Comparison of ENCODE assay signal across 22 cellular contexts in the genomic region with DNA sequence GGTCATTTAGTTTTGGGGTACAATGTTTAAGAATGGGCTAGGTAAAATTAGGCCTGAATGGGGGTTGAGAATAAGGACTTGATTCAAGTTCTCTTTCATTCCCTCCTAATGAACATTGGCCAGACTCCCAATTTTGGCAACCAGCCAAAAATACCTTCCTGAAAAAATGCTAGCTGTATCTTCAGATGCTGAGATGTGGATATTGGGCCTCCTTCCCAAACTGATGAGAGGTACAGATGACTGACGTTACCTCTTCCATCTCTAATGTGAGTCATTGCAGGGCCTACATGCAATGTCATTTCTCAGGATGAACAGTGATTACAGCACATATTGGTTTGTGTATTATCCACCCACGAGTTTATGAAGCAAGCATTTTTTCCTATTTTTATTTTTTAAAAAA.
A peak's percentile ranks its signal among the peaks of the same experiment; 100 is the strongest.
DNase-seq lines count a peak whose midpoint lies in the region; ATAC-seq and TF ChIP-seq lines count a peak whose summit lies in the region.
"Had no signal": no experiment of that assay in that cellular context is flagged by ENCODE, and none has a peak within 500 bp of the region (broad histone marks: within the 10 kb centered on the region; RNA-seq: fewer than 3 reads in every experiment).

No MANE protein-coding gene starts in this region.

- TF ChIP-seq CTCF in fibroblast of the aortic adventitia (IDR thresholded peaks at IDR 0.05; ENCODE audit: insufficient read depth, low read length) = no peak

- no peaks in the 10 kb centered on the region for H4K20me1 ChIP-seq in Karpas-422 (ENCODE audit: insufficient read depth, low read depth, low read length)

- H3K4me2 ChIP-seq in Karpas-422 (ENCODE audit: low read depth, low read length, poor library complexity, severe bottlenecking) = no peak overlapping the region

- peak overlapping the region; percentile 41; the same call in 1 of the 2 replicates for H3K27ac ChIP-seq in Karpas-422 (ENCODE audit: low read length)
- H3K27ac ChIP-seq: lower lobe of right lung, psoas muscle, skin epidermis, VCaP had no signal

- H3K4me1 ChIP-seq in Karpas-422 (ENCODE audit: low read length) = peaks cover 59% of the 10 kb centered on the region

- no peaks in the 10 kb centered on the region for H3K9me3 ChIP-seq in Karpas-422 (ENCODE audit: low read length)
- H3K9me3 ChIP-seq: lower lobe of right lung, psoas muscle had no signal

- H2AFZ ChIP-seq in Karpas-422 (ENCODE audit: low read length) = no peak overlapping the region

- in situ Hi-C loops in G401 (cut with HindIII; ENCODE audit: low sequenced_read_pairs) = no loop called here

- no peak overlapping the region for H3K9ac ChIP-seq in Karpas-422 (ENCODE audit: low read length)

- H3K27me3 ChIP-seq in Karpas-422 (ENCODE audit: low read length) = no peaks in the 10 kb centered on the region

- DNase-seq in G401 (ENCODE audit: low spot score) (peak; percentile 57), Karpas-422 (no peak), fibroblast of the aortic adventitia (ENCODE audit: low read depth) (peak; percentile 46), D341Med (ENCODE audit: low spot score) (no peak), 8988T (no peak)
- DNase-seq: activated CD4-positive, alpha-beta T cell treated with anti-CD3 and anti-CD28 coated beads, Interleukin-2, amount 50 U/mL, for 1 hour; activated CD8-positive, alpha-beta memory T cell treated with anti-CD3 and anti-CD28 coated beads, Interleukin-2, amount 50 U/mL, for 4 hours; activated naive CD8-positive, alpha-beta T cell treated with anti-CD3 and anti-CD28 coated beads, Interleukin-2, amount 10 ng/mL, durations not matched to agents 7 days and 5 days; AML-193; COR-L47; foreskin fibroblast; lower lobe of right lung; NCI-H1930; NCI-H524; psoas muscle; stimulated activated CD4-positive, alpha-beta T cell treated with anti-CD3 and anti-CD28 coated beads, Interleukin-2, amount 100 ng/mL, for 48 hours; stimulated activated naive CD8-positive, alpha-beta T cell treated with anti-CD3 and anti-CD28 coated beads, Interleukin-15, amount 100 ng/mL, for 72 hours; trophoblast cell had no signal

- H3K36me3 ChIP-seq in Karpas-422 (ENCODE audit: insufficient read depth, low read length) = peaks cover 6% of the 10 kb centered on the region; the same call in 1 of the 2 replicates

- H3K79me2 ChIP-seq in Karpas-422 (ENCODE audit: low read length) = peaks cover 78% of the 10 kb centered on the region

- ATAC-seq in SK-N-SH treated with all-trans-retinoic acid at 6 μM for 48 hours (peak; percentile 52), HG03159 (IDR thresholded peaks at IDR 0.05; ENCODE audit: unreplicated experiment) (no peak)
- ATAC-seq: lower lobe of right lung; psoas muscle; stimulated activated naive CD8-positive, alpha-beta T cell treated with anti-CD3 and anti-CD28 coated beads, Interleukin-15, amount 100 ng/mL, for 72 hours had no signal

- no peaks in the 10 kb centered on the region for H3K9me2 ChIP-seq in Karpas-422 (replicated peaks; ENCODE audit: insufficient read depth, low read length)

- H3K4me3 ChIP-seq in Karpas-422 (ENCODE audit: low read length) (no peak overlapping the region), fibroblast of the aortic adventitia (ENCODE audit: low read depth, low read length) (no peak overlapping the region)
- H3K4me3 ChIP-seq: lower lobe of right lung, psoas muscle, skin epidermis had no signal

TF ChIP-seq in SK-N-SH treated with all-trans-retinoic acid at 6 μM for 48 hours, 23 proteins besides CTCF, POLR2A, EP300 and RAD21:
- TF ChIP-seq GLIS3 (CRISPR knock-in tag; IDR thresholded peaks at IDR 0.05) = no peak
- TF ChIP-seq BACH2 (CRISPR knock-in tag; IDR thresholded peaks at IDR 0.05; ENCODE audit: borderline replicate concordance) = no peak
- no peak for TF ChIP-seq OSR1 (CRISPR knock-in tag; IDR thresholded peaks at IDR 0.05)
- TF ChIP-seq ISL1 (CRISPR knock-in tag; IDR thresholded peaks at IDR 0.05) = peak; percentile 85
- peak; percentile 14; the same call in 1 of the 2 replicates for TF ChIP-seq TCF4 (CRISPR knock-in tag; IDR thresholded peaks at IDR 0.05; ENCODE audit: borderline replicate concordance)
- TF ChIP-seq, protein P1, sequence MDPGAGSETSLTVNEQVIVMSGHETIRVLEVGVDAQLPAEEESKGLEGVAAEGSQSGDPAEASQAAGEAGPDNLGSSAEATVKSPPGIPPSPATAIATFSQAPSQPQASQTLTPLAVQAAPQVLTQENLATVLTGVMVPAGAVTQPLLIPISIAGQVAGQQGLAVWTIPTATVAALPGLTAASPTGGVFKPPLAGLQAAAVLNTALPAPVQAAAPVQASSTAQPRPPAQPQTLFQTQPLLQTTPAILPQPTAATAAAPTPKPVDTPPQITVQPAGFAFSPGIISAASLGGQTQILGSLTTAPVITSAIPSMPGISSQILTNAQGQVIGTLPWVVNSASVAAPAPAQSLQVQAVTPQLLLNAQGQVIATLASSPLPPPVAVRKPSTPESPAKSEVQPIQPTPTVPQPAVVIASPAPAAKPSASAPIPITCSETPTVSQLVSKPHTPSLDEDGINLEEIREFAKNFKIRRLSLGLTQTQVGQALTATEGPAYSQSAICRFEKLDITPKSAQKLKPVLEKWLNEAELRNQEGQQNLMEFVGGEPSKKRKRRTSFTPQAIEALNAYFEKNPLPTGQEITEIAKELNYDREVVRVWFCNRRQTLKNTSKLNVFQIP (CRISPR knock-in tag; IDR thresholded peaks at IDR 0.05; ENCODE audit: borderline replicate concordance, low read depth) = 0 out of 2 replicates have a peak, but pooled peaks have one; percentile 28
- 0 out of 2 replicates have a peak, but pooled peaks have one; percentile 22 for TF ChIP-seq ZFP30 (CRISPR knock-in tag; IDR thresholded peaks at IDR 0.05)
- no peak for TF ChIP-seq ZC3H10 (CRISPR knock-in tag; IDR thresholded peaks at IDR 0.05)
- TF ChIP-seq, protein P2, sequence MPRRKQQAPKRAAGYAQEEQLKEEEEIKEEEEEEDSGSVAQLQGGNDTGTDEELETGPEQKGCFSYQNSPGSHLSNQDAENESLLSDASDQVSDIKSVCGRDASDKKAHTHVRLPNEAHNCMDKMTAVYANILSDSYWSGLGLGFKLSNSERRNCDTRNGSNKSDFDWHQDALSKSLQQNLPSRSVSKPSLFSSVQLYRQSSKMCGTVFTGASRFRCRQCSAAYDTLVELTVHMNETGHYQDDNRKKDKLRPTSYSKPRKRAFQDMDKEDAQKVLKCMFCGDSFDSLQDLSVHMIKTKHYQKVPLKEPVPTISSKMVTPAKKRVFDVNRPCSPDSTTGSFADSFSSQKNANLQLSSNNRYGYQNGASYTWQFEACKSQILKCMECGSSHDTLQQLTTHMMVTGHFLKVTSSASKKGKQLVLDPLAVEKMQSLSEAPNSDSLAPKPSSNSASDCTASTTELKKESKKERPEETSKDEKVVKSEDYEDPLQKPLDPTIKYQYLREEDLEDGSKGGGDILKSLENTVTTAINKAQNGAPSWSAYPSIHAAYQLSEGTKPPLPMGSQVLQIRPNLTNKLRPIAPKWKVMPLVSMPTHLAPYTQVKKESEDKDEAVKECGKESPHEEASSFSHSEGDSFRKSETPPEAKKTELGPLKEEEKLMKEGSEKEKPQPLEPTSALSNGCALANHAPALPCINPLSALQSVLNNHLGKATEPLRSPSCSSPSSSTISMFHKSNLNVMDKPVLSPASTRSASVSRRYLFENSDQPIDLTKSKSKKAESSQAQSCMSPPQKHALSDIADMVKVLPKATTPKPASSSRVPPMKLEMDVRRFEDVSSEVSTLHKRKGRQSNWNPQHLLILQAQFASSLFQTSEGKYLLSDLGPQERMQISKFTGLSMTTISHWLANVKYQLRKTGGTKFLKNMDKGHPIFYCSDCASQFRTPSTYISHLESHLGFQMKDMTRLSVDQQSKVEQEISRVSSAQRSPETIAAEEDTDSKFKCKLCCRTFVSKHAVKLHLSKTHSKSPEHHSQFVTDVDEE (CRISPR knock-in tag; IDR thresholded peaks at IDR 0.05) = peak; percentile 65; the same call in 1 of the 2 replicates
- TF ChIP-seq PPARA (CRISPR knock-in tag; IDR thresholded peaks at IDR 0.05; ENCODE audit: borderline replicate concordance) = no peak
TF ChIP-seq in SK-N-SH treated with all-trans-retinoic acid at 6 μM for 48 hours: peak in this region for 5.

Comparison
In these comparisons a context has a peak if more than half of its experiments do, and no peak if none do; other contexts are left out.
1. DNase-seq: peak in G401 (single experiment) and fibroblast of the aortic adventitia (single experiment); none in Karpas-422 (single experiment), D341Med (single experiment) and 8988T (single experiment).